In genomic region chr2:172096661-172097547, GRCh38 we compare ENCODE assay signal across 9 cellular contexts. TPM values are rescaled to one million over a fixed set of nuclear protein-coding genes. Genes with fewer than 3 reads are reported as not detected.
DNase-seq lines count a peak whose midpoint lies in the region; ATAC-seq and TF ChIP-seq lines count a peak whose summit lies in the region.
"Had no signal": no experiment of that assay in that cellular context is flagged by ENCODE, and none has a peak within 500 bp of the region (broad histone marks: within the 10 kb centered on the region; RNA-seq: fewer than 3 reads in every experiment).

No MANE protein-coding gene starts in this region.

- peak overlapping the region; percentile 70 for H3K23ac ChIP-seq in neuronal stem cell (ENCODE audit: low read depth, low read length, poor library complexity)

- H3K79me1 ChIP-seq in neuronal stem cell (ENCODE audit: low read depth, low read length) = no peaks in the 10 kb centered on the region

- in situ Hi-C loops in GM13977 (cut with MboI; ENCODE audit: low pct_unique_long_range_greater_than_20kb, low sequenced_read_pairs, unreplicated experiment) = loop anchor here (25.0 kb wide), 1 partner anchor 285 kb away; no protein-coding TSS in a partner anchor

- H3K27me3 Mint-ChIP-seq in endothelial cell (ENCODE audit: unreplicated experiment) = peaks cover 51% of the 10 kb centered on the region

- no peaks in the 10 kb centered on the region for H3K4me1 ChIP-seq in BE2C
- peaks cover 34% of the 10 kb centered on the region for H3K4me1 ChIP-seq in RWPE2 (ENCODE audit: insufficient read depth, poor library complexity, severe bottlenecking)
- peaks cover 25 to 51% of the 10 kb centered on the region in 2 donors for H3K4me1 ChIP-seq in neuronal stem cell (ENCODE audit: control insufficient read depth in 2 of 2, insufficient read depth in 1 of 2, low read depth in 1 of 2, low read length in 2 of 2)

- peak overlapping the region; percentile 81 for H3K4me2 ChIP-seq in neuronal stem cell (ENCODE audit: insufficient read depth, low read length, poor library complexity, severe bottlenecking)

- H3K36me3 ChIP-seq in BE2C (no peaks in the 10 kb centered on the region), RWPE2 (ENCODE audit: low read depth) (no peaks in the 10 kb centered on the region), neuronal stem cell (replicated peaks in 1 of 2; ENCODE audit: control insufficient read depth in 2 of 2, insufficient read depth in 2 of 2, low read length in 2 of 2) (no peaks in the 10 kb centered on the region)
- H3K36me3 ChIP-seq: neutrophil had no signal

- H3K27me3 ChIP-seq in BE2C = peaks cover 100% of the 10 kb centered on the region
- H3K27me3 ChIP-seq in RWPE2 (ENCODE audit: insufficient read depth, poor library complexity, severe bottlenecking) = no peaks in the 10 kb centered on the region
- H3K27me3 ChIP-seq in neuronal stem cell (ENCODE audit: control insufficient read depth in 3 of 3, insufficient read depth in 3 of 3, low read depth in 1 of 3, low read length in 3 of 3) = peaks cover 64 to 98% (median 98%) of the 10 kb centered on the region in 3 experiments

- no peak overlapping the region for H3K27ac Mint-ChIP-seq in endothelial cell (ENCODE audit: unreplicated experiment)

- TF ChIP-seq CTCF in BE2C (IDR thresholded peaks at IDR 0.05; ENCODE audit: low read depth, low read length) (no peak), GM13977 (IDR thresholded peaks at IDR 0.05; ENCODE audit: extremely low read depth, insufficient read depth, missing control alignments) (no peak), RWPE2 (IDR thresholded peaks at IDR 0.05; ENCODE audit: poor library complexity, severe bottlenecking) (no peak), endothelial cell (IDR thresholded peaks at IDR 0.05; ENCODE audit: unreplicated experiment) (no peak)

- ATAC-seq in RWPE2 (ENCODE audit: low read depth) (peak; percentile 48), HG02885 (IDR thresholded peaks at IDR 0.05; ENCODE audit: poor library complexity, unreplicated experiment) (no peak), HG02642 (IDR thresholded peaks at IDR 0.05; ENCODE audit: poor library complexity, unreplicated experiment) (no peak)

- peaks cover 27% of the 10 kb centered on the region for H3K4me1 Mint-ChIP-seq in endothelial cell (ENCODE audit: unreplicated experiment)

- H3K36me3 Mint-ChIP-seq in endothelial cell (ENCODE audit: low read depth, unreplicated experiment) = peaks cover 7% of the 10 kb centered on the region

- no CpG with 5 or more reads among the region's 53 CpGs for WGBS in neuronal stem cell (ENCODE audit: extremely low coverage in 2 of 2, insufficient read length in 2 of 2, insufficient replicate concordance in 1 of 2), 2 donors

- H3K9me3 Mint-ChIP-seq in endothelial cell (ENCODE audit: unreplicated experiment) = no peaks in the 10 kb centered on the region

- no peak overlapping the region for H4K8ac ChIP-seq in neuronal stem cell (ENCODE audit: low read depth, low read length)

- peak overlapping the region; percentile 61 for H3K9ac ChIP-seq in neuronal stem cell (ENCODE audit: low read depth, low read length, poor library complexity)

- DNase-seq in BE2C (no peak), GM13977 (ENCODE audit: low spot score) (peak; percentile 54), RWPE2 (ENCODE audit: low spot score) (peak; percentile 83), endothelial cell (ENCODE audit: low spot score) (no peak), neuronal stem cell (ENCODE audit: low spot score) (peak; percentile 33), NCI-H1930 (lab: John Stamatoyannopoulos, UW) (no peak)

- no peak overlapping the region for H4K91ac ChIP-seq in neuronal stem cell (ENCODE audit: low read depth, low read length, poor library complexity)

- H3K4me3 Mint-ChIP-seq in endothelial cell (ENCODE audit: unreplicated experiment) = peak overlapping the region; percentile 86

- H3K9me3 ChIP-seq in BE2C (no peaks in the 10 kb centered on the region), RWPE2 (ENCODE audit: severe bottlenecking) (no peaks in the 10 kb centered on the region), neuronal stem cell (replicated peaks in 1 of 2; ENCODE audit: control insufficient read depth in 2 of 2, insufficient read depth in 1 of 2, low read depth in 1 of 2, low read length in 2 of 2) (peaks cover 0 to 1% of the 10 kb centered on the region in 2 donors)
- H3K9me3 ChIP-seq: neutrophil had no signal

- H3K18ac ChIP-seq in neuronal stem cell (ENCODE audit: low read length) = peak overlapping the region; percentile 60

- no peak overlapping the region for H3K4ac ChIP-seq in neuronal stem cell (ENCODE audit: low read length)

- peak overlapping the region; percentile 29 for H3K4me3 ChIP-seq in BE2C (ENCODE audit: low read depth, low read length)
- H3K4me3 ChIP-seq in RWPE2 (ENCODE audit: severe bottlenecking) = peak overlapping the region; percentile 42
- H3K4me3 ChIP-seq in neuronal stem cell (ENCODE audit: low read length in 2 of 2) = peak overlapping the region; percentile 38 to 41

- H2BK5ac ChIP-seq in neuronal stem cell (ENCODE audit: low read length) = no peak overlapping the region

- H2AFZ ChIP-seq in neuronal stem cell (ENCODE audit: low read length) = peak overlapping the region; percentile 89

- no peak overlapping the region for H2BK15ac ChIP-seq in neuronal stem cell (ENCODE audit: low read length)

- H3K14ac ChIP-seq in neuronal stem cell (ENCODE audit: low read length) = no peak overlapping the region

- H2AK5ac ChIP-seq in neuronal stem cell (ENCODE audit: low read depth, low read length) = no peak overlapping the region

- no peak overlapping the region for H2BK120ac ChIP-seq in neuronal stem cell (ENCODE audit: low read depth, low read length)

- H2BK12ac ChIP-seq in neuronal stem cell (ENCODE audit: low read length) = no peak overlapping the region

- H3K27ac ChIP-seq in RWPE2 (ENCODE audit: poor library complexity, severe bottlenecking) (peak overlapping the region; percentile 94), neuronal stem cell (replicated peaks; ENCODE audit: low read length) (no peak overlapping the region)
- H3K27ac ChIP-seq: neutrophil had no signal

RNA-seq across cellular contexts. Expression of gene DLX2, which starts 5.8 kb away (rescaled TPM):
- not detected for polyA plus RNA-seq in BE2C (2012; ENCODE audit: insufficient read depth, insufficient read length, low read depth)
- total RNA-seq in endothelial cell (ENCODE audit: unreplicated experiment) = 0.28 TPM
- 0.06 TPM for polyA plus RNA-seq in neuronal stem cell (2013, experiment 1 of 2)
- 0.10 TPM for polyA plus RNA-seq in neuronal stem cell (2013, experiment 2 of 2)

RNA-seq across cellular contexts. Expression of gene DLX1, which starts 11.6 kb away (rescaled TPM):
- 1.4 TPM for polyA plus RNA-seq in BE2C (2012; ENCODE audit: insufficient read depth, insufficient read length, low read depth)
- total RNA-seq in endothelial cell (ENCODE audit: unreplicated experiment) = 0.87 TPM
- 0.08 TPM for polyA plus RNA-seq in neuronal stem cell (2013, experiment 1 of 2)
- polyA plus RNA-seq in neuronal stem cell (2013, experiment 2 of 2) = 0.10 TPM

Comparison
In these comparisons a context has a peak if more than half of its experiments do, and no peak if none do; other contexts are left out.
1. DNase-seq: peak in GM13977 (single experiment), RWPE2 (single experiment) and neuronal stem cell (single experiment); none in BE2C (single experiment), endothelial cell (single experiment) and NCI-H1930 (0 of 2).
2. Peak in every context shown above with its lines, with median percentiles within 50 percentile points of each other: H3K4me3 ChIP-seq.